Comparison of ENCODE assay signal across 2 cellular contexts in the genomic region with DNA sequence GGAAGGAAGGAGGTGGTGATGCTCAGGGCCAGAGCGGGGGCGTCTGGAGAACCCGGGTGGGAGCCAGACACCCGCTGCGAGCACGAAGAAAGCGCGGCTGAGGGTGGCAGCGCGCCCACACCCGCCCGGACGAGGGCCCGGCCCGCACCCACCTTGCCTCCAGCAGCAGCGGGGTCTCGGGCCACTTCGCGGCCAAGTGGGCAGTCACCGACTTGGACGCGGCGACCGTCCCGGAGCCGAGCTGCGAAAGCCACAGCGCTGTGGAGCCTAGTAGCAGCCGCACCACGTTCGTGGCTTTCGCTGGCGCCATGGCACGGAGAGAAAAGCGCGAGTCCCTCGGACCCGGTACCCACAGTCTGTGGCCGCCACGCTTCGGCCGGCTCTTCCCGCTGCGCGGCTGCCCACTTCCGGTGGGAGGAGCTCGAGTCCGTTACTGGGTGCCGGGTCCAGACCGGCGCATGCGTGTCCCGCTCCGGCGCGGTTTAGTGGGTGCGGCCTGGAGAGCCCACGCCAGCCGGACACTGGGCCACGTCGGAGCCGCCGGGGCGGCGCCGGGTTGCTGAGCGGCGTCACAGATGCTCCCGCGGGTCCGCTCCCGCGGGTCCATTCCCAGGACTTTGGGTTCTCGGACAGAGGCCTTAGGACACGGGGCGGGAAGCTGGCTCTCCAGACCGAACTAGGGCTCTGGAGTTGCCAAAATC.
A peak's percentile ranks its signal among the peaks of the same experiment; 100 is the strongest.
TF ChIP-seq lines count a peak whose summit lies in the region.

A gene with protein sequence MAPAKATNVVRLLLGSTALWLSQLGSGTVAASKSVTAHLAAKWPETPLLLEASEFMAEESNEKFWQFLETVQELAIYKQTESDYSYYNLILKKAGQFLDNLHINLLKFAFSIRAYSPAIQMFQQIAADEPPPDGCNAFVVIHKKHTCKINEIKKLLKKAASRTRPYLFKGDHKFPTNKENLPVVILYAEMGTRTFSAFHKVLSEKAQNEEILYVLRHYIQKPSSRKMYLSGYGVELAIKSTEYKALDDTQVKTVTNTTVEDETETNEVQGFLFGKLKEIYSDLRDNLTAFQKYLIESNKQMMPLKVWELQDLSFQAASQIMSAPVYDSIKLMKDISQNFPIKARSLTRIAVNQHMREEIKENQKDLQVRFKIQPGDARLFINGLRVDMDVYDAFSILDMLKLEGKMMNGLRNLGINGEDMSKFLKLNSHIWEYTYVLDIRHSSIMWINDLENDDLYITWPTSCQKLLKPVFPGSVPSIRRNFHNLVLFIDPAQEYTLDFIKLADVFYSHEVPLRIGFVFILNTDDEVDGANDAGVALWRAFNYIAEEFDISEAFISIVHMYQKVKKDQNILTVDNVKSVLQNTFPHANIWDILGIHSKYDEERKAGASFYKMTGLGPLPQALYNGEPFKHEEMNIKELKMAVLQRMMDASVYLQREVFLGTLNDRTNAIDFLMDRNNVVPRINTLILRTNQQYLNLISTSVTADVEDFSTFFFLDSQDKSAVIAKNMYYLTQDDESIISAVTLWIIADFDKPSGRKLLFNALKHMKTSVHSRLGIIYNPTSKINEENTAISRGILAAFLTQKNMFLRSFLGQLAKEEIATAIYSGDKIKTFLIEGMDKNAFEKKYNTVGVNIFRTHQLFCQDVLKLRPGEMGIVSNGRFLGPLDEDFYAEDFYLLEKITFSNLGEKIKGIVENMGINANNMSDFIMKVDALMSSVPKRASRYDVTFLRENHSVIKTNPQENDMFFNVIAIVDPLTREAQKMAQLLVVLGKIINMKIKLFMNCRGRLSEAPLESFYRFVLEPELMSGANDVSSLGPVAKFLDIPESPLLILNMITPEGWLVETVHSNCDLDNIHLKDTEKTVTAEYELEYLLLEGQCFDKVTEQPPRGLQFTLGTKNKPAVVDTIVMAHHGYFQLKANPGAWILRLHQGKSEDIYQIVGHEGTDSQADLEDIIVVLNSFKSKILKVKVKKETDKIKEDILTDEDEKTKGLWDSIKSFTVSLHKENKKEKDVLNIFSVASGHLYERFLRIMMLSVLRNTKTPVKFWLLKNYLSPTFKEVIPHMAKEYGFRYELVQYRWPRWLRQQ (N-terminal part only) (minus strand): TSS at position 399 of the 701 bp plus-strand sequence. CDS start 89 bp downstream, at position 310.

TF ChIP-seq in A549, 52 proteins besides CTCF, POLR2A, EP300 and RAD21 (continued from another document):
- TF ChIP-seq, protein P1, sequence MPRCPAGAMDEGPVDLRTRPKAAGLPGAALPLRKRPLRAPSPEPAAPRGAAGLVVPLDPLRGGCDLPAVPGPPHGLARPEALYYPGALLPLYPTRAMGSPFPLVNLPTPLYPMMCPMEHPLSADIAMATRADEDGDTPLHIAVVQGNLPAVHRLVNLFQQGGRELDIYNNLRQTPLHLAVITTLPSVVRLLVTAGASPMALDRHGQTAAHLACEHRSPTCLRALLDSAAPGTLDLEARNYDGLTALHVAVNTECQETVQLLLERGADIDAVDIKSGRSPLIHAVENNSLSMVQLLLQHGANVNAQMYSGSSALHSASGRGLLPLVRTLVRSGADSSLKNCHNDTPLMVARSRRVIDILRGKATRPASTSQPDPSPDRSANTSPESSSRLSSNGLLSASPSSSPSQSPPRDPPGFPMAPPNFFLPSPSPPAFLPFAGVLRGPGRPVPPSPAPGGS (IDR thresholded peaks at IDR 0.05), result 0 out of 3 replicates have a peak, but pooled peaks have one; percentile 52
- peak in 1 of 2 experiments; percentile 54; a peak in 2 of 5 replicates for TF ChIP-seq JUN (IDR thresholded peaks at IDR 0.05)
- TF ChIP-seq NPAS2 (CRISPR knock-in tag; IDR thresholded peaks at IDR 0.05; ENCODE audit: borderline replicate concordance), result no peak
- peak; percentile 88 for TF ChIP-seq PHF8 (IDR thresholded peaks at IDR 0.05; ENCODE audit: borderline replicate concordance, low read depth)
- TF ChIP-seq, protein P2, sequence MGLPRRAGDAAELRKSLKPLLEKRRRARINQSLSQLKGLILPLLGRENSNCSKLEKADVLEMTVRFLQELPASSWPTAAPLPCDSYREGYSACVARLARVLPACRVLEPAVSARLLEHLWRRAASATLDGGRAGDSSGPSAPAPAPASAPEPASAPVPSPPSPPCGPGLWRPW (IDR thresholded peaks at IDR 0.05), result no peak
- no peak for TF ChIP-seq RFX5 (IDR thresholded peaks at IDR 0.05)
- TF ChIP-seq TP53 (CRISPR knock-in tag; IDR thresholded peaks at IDR 0.05), result no peak
- TF ChIP-seq POLR2AphosphoS2 (conservative IDR thresholded peaks at IDR 0.05; ENCODE audit: low read length), result no peak
- TF ChIP-seq HOXB13 (CRISPR knock-in tag; IDR thresholded peaks at IDR 0.05; ENCODE audit: low read depth), result no peak
- TF ChIP-seq HEYL (CRISPR knock-in tag; IDR thresholded peaks at IDR 0.05), result no peak
- TF ChIP-seq FOSB (CRISPR knock-in tag; IDR thresholded peaks at IDR 0.05), result no peak
- TF ChIP-seq CBX2 (IDR thresholded peaks at IDR 0.05; ENCODE audit: borderline replicate concordance, low read depth), result no peak
- TF ChIP-seq NR3C1 (IDR thresholded peaks at IDR 0.05), result no peak
- no peak for TF ChIP-seq CBX8 (IDR thresholded peaks at IDR 0.05)
- TF ChIP-seq, protein P3, sequence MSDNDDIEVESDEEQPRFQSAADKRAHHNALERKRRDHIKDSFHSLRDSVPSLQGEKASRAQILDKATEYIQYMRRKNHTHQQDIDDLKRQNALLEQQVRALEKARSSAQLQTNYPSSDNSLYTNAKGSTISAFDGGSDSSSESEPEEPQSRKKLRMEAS (IDR thresholded peaks at IDR 0.05), result peak; percentile 89
- TF ChIP-seq KDM5A (IDR thresholded peaks at IDR 0.05), result no peak
- no peak for TF ChIP-seq HOXB5 (CRISPR knock-in tag; IDR thresholded peaks at IDR 0.05)
- TF ChIP-seq, protein P4, sequence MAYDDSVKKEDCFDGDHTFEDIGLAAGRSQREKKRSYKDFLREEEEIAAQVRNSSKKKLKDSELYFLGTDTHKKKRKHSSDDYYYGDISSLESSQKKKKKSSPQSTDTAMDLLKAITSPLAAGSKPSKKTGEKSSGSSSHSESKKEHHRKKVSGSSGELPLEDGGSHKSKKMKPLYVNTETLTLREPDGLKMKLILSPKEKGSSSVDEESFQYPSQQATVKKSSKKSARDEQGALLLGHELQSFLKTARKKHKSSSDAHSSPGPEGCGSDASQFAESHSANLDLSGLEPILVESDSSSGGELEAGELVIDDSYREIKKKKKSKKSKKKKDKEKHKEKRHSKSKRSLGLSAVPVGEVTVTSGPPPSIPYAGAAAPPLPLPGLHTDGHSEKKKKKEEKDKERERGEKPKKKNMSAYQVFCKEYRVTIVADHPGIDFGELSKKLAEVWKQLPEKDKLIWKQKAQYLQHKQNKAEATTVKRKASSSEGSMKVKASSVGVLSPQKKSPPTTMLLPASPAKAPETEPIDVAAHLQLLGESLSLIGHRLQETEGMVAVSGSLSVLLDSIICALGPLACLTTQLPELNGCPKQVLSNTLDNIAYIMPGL (CRISPR knock-in tag; IDR thresholded peaks at IDR 0.05; ENCODE audit: borderline replicate concordance), result no peak
- no peak for TF ChIP-seq ESRRA (IDR thresholded peaks at IDR 0.05; ENCODE audit: borderline replicate concordance, low read length)
- TF ChIP-seq ZC3H11A (IDR thresholded peaks at IDR 0.05), result no peak
- no peak for TF ChIP-seq KDM1A (IDR thresholded peaks at IDR 0.05; ENCODE audit: low read depth)
- TF ChIP-seq ZNF302 (CRISPR knock-in tag; IDR thresholded peaks at IDR 0.05), result no peak

TF ChIP-seq in SK-N-SH treated with all-trans-retinoic acid at 6 μM for 48 hours, 23 proteins besides CTCF, POLR2A, EP300 and RAD21 (continued from another document):
- TF ChIP-seq, protein P5, sequence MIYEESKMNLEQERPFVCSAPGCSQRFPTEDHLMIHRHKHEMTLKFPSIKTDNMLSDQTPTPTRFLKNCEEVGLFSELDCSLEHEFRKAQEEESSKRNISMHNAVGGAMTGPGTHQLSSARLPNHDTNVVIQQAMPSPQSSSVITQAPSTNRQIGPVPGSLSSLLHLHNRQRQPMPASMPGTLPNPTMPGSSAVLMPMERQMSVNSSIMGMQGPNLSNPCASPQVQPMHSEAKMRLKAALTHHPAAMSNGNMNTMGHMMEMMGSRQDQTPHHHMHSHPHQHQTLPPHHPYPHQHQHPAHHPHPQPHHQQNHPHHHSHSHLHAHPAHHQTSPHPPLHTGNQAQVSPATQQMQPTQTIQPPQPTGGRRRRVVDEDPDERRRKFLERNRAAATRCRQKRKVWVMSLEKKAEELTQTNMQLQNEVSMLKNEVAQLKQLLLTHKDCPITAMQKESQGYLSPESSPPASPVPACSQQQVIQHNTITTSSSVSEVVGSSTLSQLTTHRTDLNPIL (CRISPR knock-in tag; IDR thresholded peaks at IDR 0.05; ENCODE audit: low read depth), result no peak
- no peak for TF ChIP-seq ARNTL (CRISPR knock-in tag; IDR thresholded peaks at IDR 0.05; ENCODE audit: borderline replicate concordance, low read depth)
- TF ChIP-seq, protein P6, sequence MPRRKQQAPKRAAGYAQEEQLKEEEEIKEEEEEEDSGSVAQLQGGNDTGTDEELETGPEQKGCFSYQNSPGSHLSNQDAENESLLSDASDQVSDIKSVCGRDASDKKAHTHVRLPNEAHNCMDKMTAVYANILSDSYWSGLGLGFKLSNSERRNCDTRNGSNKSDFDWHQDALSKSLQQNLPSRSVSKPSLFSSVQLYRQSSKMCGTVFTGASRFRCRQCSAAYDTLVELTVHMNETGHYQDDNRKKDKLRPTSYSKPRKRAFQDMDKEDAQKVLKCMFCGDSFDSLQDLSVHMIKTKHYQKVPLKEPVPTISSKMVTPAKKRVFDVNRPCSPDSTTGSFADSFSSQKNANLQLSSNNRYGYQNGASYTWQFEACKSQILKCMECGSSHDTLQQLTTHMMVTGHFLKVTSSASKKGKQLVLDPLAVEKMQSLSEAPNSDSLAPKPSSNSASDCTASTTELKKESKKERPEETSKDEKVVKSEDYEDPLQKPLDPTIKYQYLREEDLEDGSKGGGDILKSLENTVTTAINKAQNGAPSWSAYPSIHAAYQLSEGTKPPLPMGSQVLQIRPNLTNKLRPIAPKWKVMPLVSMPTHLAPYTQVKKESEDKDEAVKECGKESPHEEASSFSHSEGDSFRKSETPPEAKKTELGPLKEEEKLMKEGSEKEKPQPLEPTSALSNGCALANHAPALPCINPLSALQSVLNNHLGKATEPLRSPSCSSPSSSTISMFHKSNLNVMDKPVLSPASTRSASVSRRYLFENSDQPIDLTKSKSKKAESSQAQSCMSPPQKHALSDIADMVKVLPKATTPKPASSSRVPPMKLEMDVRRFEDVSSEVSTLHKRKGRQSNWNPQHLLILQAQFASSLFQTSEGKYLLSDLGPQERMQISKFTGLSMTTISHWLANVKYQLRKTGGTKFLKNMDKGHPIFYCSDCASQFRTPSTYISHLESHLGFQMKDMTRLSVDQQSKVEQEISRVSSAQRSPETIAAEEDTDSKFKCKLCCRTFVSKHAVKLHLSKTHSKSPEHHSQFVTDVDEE (CRISPR knock-in tag; IDR thresholded peaks at IDR 0.05), result no peak
- no peak for TF ChIP-seq RARB (CRISPR knock-in tag; IDR thresholded peaks at IDR 0.05)
- TF ChIP-seq OSR1 (CRISPR knock-in tag; IDR thresholded peaks at IDR 0.05), result no peak
- TF ChIP-seq, protein P7, sequence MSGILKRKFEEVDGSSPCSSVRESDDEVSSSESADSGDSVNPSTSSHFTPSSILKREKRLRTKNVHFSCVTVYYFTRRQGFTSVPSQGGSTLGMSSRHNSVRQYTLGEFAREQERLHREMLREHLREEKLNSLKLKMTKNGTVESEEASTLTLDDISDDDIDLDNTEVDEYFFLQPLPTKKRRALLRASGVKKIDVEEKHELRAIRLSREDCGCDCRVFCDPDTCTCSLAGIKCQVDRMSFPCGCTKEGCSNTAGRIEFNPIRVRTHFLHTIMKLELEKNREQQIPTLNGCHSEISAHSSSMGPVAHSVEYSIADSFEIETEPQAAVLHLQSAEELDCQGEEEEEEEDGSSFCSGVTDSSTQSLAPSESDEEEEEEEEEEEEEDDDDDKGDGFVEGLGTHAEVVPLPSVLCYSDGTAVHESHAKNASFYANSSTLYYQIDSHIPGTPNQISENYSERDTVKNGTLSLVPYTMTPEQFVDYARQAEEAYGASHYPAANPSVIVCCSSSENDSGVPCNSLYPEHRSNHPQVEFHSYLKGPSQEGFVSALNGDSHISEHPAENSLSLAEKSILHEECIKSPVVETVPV (CRISPR knock-in tag; IDR thresholded peaks at IDR 0.05), result no peak
- TF ChIP-seq PPARA (CRISPR knock-in tag; IDR thresholded peaks at IDR 0.05; ENCODE audit: borderline replicate concordance), result no peak
- TF ChIP-seq GLIS3 (CRISPR knock-in tag; IDR thresholded peaks at IDR 0.05), result no peak
- no peak for TF ChIP-seq ZFP30 (CRISPR knock-in tag; IDR thresholded peaks at IDR 0.05)
- no peak for TF ChIP-seq SNAI2 (CRISPR knock-in tag; IDR thresholded peaks at IDR 0.05)
- no peak for TF ChIP-seq ZNF565 (CRISPR knock-in tag; conservative IDR thresholded peaks at IDR 0.05; ENCODE audit: low read depth)
- TF ChIP-seq, protein P8, sequence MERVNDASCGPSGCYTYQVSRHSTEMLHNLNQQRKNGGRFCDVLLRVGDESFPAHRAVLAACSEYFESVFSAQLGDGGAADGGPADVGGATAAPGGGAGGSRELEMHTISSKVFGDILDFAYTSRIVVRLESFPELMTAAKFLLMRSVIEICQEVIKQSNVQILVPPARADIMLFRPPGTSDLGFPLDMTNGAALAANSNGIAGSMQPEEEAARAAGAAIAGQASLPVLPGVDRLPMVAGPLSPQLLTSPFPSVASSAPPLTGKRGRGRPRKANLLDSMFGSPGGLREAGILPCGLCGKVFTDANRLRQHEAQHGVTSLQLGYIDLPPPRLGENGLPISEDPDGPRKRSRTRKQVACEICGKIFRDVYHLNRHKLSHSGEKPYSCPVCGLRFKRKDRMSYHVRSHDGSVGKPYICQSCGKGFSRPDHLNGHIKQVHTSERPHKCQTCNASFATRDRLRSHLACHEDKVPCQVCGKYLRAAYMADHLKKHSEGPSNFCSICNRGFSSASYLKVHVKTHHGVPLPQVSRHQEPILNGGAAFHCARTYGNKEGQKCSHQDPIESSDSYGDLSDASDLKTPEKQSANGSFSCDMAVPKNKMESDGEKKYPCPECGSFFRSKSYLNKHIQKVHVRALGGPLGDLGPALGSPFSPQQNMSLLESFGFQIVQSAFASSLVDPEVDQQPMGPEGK (CRISPR knock-in tag; IDR thresholded peaks at IDR 0.05; ENCODE audit: borderline replicate concordance), result no peak
- TF ChIP-seq BACH2 (CRISPR knock-in tag; IDR thresholded peaks at IDR 0.05; ENCODE audit: borderline replicate concordance), result no peak
